In genomic region chr18:76460482-76460881, GRCh38 we compare ENCODE assay signal across 9 cellular contexts. TPM values are rescaled to one million over a fixed set of nuclear protein-coding genes. Genes with fewer than 3 reads are reported as not detected.
A peak's percentile ranks its signal among the peaks of the same experiment; 100 is the strongest.
DNase-seq lines count a peak whose midpoint lies in the region; TF ChIP-seq lines count a peak whose summit lies in the region.
"Had no signal": no experiment of that assay in that cellular context is flagged by ENCODE, and none has a peak within 500 bp of the region (broad histone marks: within the 10 kb centered on the region; RNA-seq: fewer than 3 reads in every experiment).

No MANE protein-coding gene starts in this region.

- H3K9ac ChIP-seq in BLaER1 treated with 17β-estradiol and CSF1 and Interleukin-3, amounts not matched to agents 10 nM and 100 nM, result no peak overlapping the region

- no peak for TF ChIP-seq POLR2A in adrenal gland (IDR thresholded peaks at IDR 0.05)
- TF ChIP-seq POLR2A in sigmoid colon (IDR thresholded peaks at IDR 0.05), result no peak

- peak in 3 of 7 donors; percentile 7 to 21 (median 9) for DNase-seq in adrenal gland
- peak; percentile 59 for DNase-seq in fibroblast of the aortic adventitia (ENCODE audit: low read depth)
- DNase-seq in sigmoid colon, result no peak
- no peak for DNase-seq in retina
- no peak for DNase-seq in DMS53 (lab: John Stamatoyannopoulos, UW)
- no peak for DNase-seq in activated naive CD4-positive, alpha-beta T cell treated with anti-CD3 and anti-CD28 coated beads, Interleukin-2, amount 50 U/mL, for 16 hours
- no peak for DNase-seq in NCI-H2171 (lab: John Stamatoyannopoulos, UW)
- DNase-seq: caudate nucleus had no signal

- intact Hi-C loops in adrenal gland (cut with DNase I), result no loop called here
- intact Hi-C loops in sigmoid colon (cut with DNase I), result no loop called here

- peaks cover 48 to 96% (median 62%) of the 10 kb centered on the region in 10 experiments for H3K4me1 ChIP-seq in BLaER1 treated with 17β-estradiol and CSF1 and Interleukin-3, amounts not matched to agents 10 nM and 100 nM
- H3K4me1 ChIP-seq in adrenal gland (replicated peaks in 1 of 2) (peaks cover 12 to 29% of the 10 kb centered on the region in 2 donors), sigmoid colon (peaks cover 0 to 48% (median 25%) of the 10 kb centered on the region in 4 donors)

- no peak for TF ChIP-seq CTCF in adrenal gland (IDR thresholded peaks at IDR 0.05)
- TF ChIP-seq CTCF in fibroblast of the aortic adventitia (IDR thresholded peaks at IDR 0.05; ENCODE audit: insufficient read depth, low read length), result no peak
- no peak for TF ChIP-seq CTCF in sigmoid colon (IDR thresholded peaks at IDR 0.05)

- 66 to 76% (median 70%) methylated on average over 9 of the region's 9 CpGs for WGBS in adrenal gland, 4 donors
- 87 to 88% methylated on average over 9 of the region's 9 CpGs for WGBS in sigmoid colon, 2 donors

- no peak overlapping the region for H3K4me3 ChIP-seq in BLaER1 treated with 17β-estradiol and CSF1 and Interleukin-3, amounts not matched to agents 10 nM and 100 nM
- no peak overlapping the region for H3K4me3 ChIP-seq in adrenal gland
- H3K4me3 ChIP-seq in fibroblast of the aortic adventitia (ENCODE audit: low read depth, low read length), result peak overlapping the region; percentile 5
- peak overlapping the region in 1 of 4 donors; percentile 30 for H3K4me3 ChIP-seq in sigmoid colon

- peak overlapping the region in 3 of 11 experiments; percentile 27 to 52 (median 49); a peak in 2 of 22 replicates for H3K4me2 ChIP-seq in BLaER1 treated with 17β-estradiol and CSF1 and Interleukin-3, amounts not matched to agents 10 nM and 100 nM

- H3K9me3 ChIP-seq in BLaER1 treated with 17β-estradiol and CSF1 and Interleukin-3, amounts not matched to agents 10 nM and 100 nM (replicated peaks in 1 of 11), result peaks cover 0 to 5% (median 0%) of the 10 kb centered on the region in 11 experiments; a peak in 1 of 22 replicates
- H3K9me3 ChIP-seq in adrenal gland (replicated peaks in 1 of 3) (no peaks in the 10 kb centered on the region), sigmoid colon (no peaks in the 10 kb centered on the region)

- H3K27ac ChIP-seq in BLaER1 treated with 17β-estradiol and CSF1 and Interleukin-3, amounts not matched to agents 10 nM and 100 nM, result peak overlapping the region in 7 of 11 experiments; percentile 5 to 89 (median 45); a peak in 10 of 22 replicates
- H3K27ac ChIP-seq in adrenal gland (peak overlapping the region in 4 of 5 donors; percentile 74 to 92 (median 81)), sigmoid colon (peak overlapping the region; percentile 53 to 84 (median 80))

- H3K27me3 ChIP-seq in BLaER1 treated with 17β-estradiol and CSF1 and Interleukin-3, amounts not matched to agents 10 nM and 100 nM, result no peaks in the 10 kb centered on the region
- H3K27me3 ChIP-seq in adrenal gland, result no peaks in the 10 kb centered on the region
- H3K27me3 ChIP-seq in sigmoid colon, result no peaks in the 10 kb centered on the region

- peaks cover 52 to 74% (median 68%) of the 10 kb centered on the region in 11 experiments for H3K36me3 ChIP-seq in BLaER1 treated with 17β-estradiol and CSF1 and Interleukin-3, amounts not matched to agents 10 nM and 100 nM
- H3K36me3 ChIP-seq in adrenal gland (replicated peaks in 1 of 2), result no peaks in the 10 kb centered on the region
- peaks cover 0 to 9% (median 0%) of the 10 kb centered on the region in 4 donors for H3K36me3 ChIP-seq in sigmoid colon

- H4K20me1 ChIP-seq in BLaER1 treated with 17β-estradiol and CSF1 and Interleukin-3, amounts not matched to agents 10 nM and 100 nM, result peaks cover 11 to 100% (median 55%) of the 10 kb centered on the region in 11 experiments; a peak in 17 of 22 replicates

- no peak for TF ChIP-seq EP300 in sigmoid colon (IDR thresholded peaks at IDR 0.05)

RNA-seq across cellular contexts. Expression of gene ZNF516, which starts 34.6 kb away (rescaled TPM):
- total RNA-seq in adrenal gland, result 10 to 100 TPM; 23.8 to 60.1 (median 36.2) TPM
- 10 to 100 TPM in 2 of 3 donors, 1 to 10 TPM in 1; 8.6 to 18.0 (median 15.0) TPM for polyA plus RNA-seq in adrenal gland
- 10.8 and 21.9 TPM in 2 replicates for total RNA-seq in fibroblast of the aortic adventitia (ENCODE audit: low replicate concordance)
- total RNA-seq in sigmoid colon, result 10 to 100 TPM; 24.3 to 29.9 (median 26.9) TPM
- 1 to 10 TPM; 2.1 to 6.1 (median 2.4) TPM for polyA plus RNA-seq in sigmoid colon
